Comparison of ENCODE assay signal across 8 cellular contexts in the genomic region with DNA sequence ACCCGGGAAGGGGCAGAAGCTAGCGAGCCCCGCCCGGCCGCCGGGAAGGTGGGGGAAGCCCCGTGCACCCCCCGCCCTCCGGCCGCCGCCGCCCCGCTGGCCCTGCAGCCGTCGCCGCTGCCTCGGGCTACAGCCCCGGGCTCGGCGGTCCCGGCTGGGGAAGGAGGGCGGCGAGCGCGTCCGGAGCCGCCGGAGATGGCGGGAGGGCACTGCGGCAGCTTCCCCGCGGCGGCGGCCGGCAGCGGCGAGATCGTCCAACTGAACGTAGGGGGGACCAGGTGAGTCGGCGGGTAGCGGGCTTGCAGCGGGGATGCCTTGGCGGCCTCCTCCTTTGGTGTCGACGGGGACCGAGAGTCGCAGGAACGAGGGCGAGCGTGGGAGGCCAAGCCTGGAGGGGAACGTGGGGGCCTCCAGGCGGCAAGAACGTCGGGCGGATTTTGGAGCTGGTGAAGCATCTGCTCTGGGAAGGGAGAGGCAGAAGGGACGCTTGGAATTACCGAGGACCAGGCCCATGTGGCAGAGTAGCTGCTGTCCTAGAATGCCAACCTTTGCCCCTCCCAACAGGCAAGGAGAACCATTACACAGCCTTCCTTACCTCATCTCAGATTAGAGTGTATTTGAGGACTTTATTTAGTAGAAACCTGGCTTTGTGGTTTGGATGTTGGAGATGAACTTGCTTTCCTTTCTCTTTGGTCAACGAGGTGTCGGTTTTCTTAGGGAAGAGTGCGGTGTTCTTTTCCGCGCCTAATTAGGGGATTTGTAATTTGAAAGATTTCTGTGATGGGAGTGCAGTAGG. TPM values are rescaled to one million over a fixed set of nuclear protein-coding genes. Genes with fewer than 3 reads are reported as not detected.
DNase-seq lines count a peak whose midpoint lies in the region; ATAC-seq and TF ChIP-seq lines count a peak whose summit lies in the region.

No MANE protein-coding gene starts in this region.

- peak overlapping the region; percentile 98 for H3K27ac ChIP-seq in C4-2B

- H3K9me3 Mint-ChIP-seq in activated CD8-positive, alpha-beta T cell treated with anti-CD3 and anti-CD28 coated beads for 36 hours, result no peaks in the 10 kb centered on the region

- ATAC-seq in GM19035 (IDR thresholded peaks at IDR 0.05; ENCODE audit: unreplicated experiment) (peak; percentile 63), HG03159 (IDR thresholded peaks at IDR 0.05; ENCODE audit: unreplicated experiment) (peak; percentile 65)
- peak; percentile 77 for ATAC-seq in activated CD8-positive, alpha-beta T cell treated with anti-CD3 and anti-CD28 coated beads for 36 hours
- peak; percentile 73 for ATAC-seq in stimulated activated naive CD8-positive, alpha-beta T cell treated with anti-CD3 and anti-CD28 coated beads, Interleukin-15, Interleukin-2, amounts not matched to agents 100 U/mL and 50 U/mL, for 24 hours

- H3K4me1 Mint-ChIP-seq in activated CD8-positive, alpha-beta T cell treated with anti-CD3 and anti-CD28 coated beads for 36 hours (ENCODE audit: low read depth), result peaks cover 20% of the 10 kb centered on the region

- H3K27me3 Mint-ChIP-seq in activated CD8-positive, alpha-beta T cell treated with anti-CD3 and anti-CD28 coated beads for 36 hours, result peaks cover 20% of the 10 kb centered on the region

- peak overlapping the region; percentile 84 for H3K4me3 Mint-ChIP-seq in activated CD8-positive, alpha-beta T cell treated with anti-CD3 and anti-CD28 coated beads for 36 hours

- CTCF ChIA-PET in activated CD8-positive, alpha-beta T cell treated with anti-CD3 and anti-CD28 coated beads for 36 hours (lab: Charles Lee), result interaction anchor here (0.5 to 1.2 kb wide), 2 partner anchors 37 to 369 kb away, joined by 3 read pairs; no protein-coding TSS in a partner anchor

- POLR2A ChIA-PET in activated CD8-positive, alpha-beta T cell treated with anti-CD3 and anti-CD28 coated beads for 36 hours (lab: Charles Lee), result no interaction called here

- peak overlapping the region; percentile 90 for H3K4me3 ChIP-seq in epithelial cell of proximal tubule (ENCODE audit: low read depth, low read length)

- intact Hi-C loops in activated CD8-positive, alpha-beta T cell treated with anti-CD3 and anti-CD28 coated beads for 36 hours (cut with micrococcal nuclease), result no loop called here

- H3K27ac Mint-ChIP-seq in activated CD8-positive, alpha-beta T cell treated with anti-CD3 and anti-CD28 coated beads for 36 hours, result peak overlapping the region; percentile 64

- no peak for TF ChIP-seq CTCF in C4-2B (conservative IDR thresholded peaks at IDR 0.05)
- TF ChIP-seq CTCF in activated CD8-positive, alpha-beta T cell treated with anti-CD3 and anti-CD28 coated beads for 36 hours (IDR thresholded peaks at IDR 0.05), result no peak
- no peak for TF ChIP-seq CTCF in epithelial cell of proximal tubule (conservative IDR thresholded peaks at IDR 0.05; ENCODE audit: low read depth, low read length)

- no peaks in the 10 kb centered on the region for H3K36me3 Mint-ChIP-seq in activated CD8-positive, alpha-beta T cell treated with anti-CD3 and anti-CD28 coated beads for 36 hours (ENCODE audit: low read depth)

- DNase-seq in NCI-H345 (lab: John Stamatoyannopoulos, UW), result peak; percentile 61
- DNase-seq in activated CD8-positive, alpha-beta T cell treated with anti-CD3 and anti-CD28 coated beads for 36 hours, result peak; percentile 49
- no peak for DNase-seq in epithelial cell of proximal tubule (ENCODE audit: low read depth)
- DNase-seq in mucosa of gallbladder (ENCODE audit: low spot score), result peak; percentile 51
- DNase-seq in stimulated activated naive CD8-positive, alpha-beta T cell treated with anti-CD3 and anti-CD28 coated beads, Interleukin-15, Interleukin-2, amounts not matched to agents 100 U/mL and 50 U/mL, for 24 hours, result peak; percentile 53

RNA-seq across cellular contexts. Expression of gene KCTD3, which starts 0.6 kb away (rescaled TPM):
- 1 to 10 TPM; 1.5 TPM for total RNA-seq in activated CD8-positive, alpha-beta T cell treated with anti-CD3 and anti-CD28 coated beads for 36 hours
- total RNA-seq in epithelial cell of proximal tubule (24.7 and 31.5 TPM in 2 replicates), mucosa of gallbladder (55.7 TPM)

Comparison
In these comparisons a context has a peak if more than half of its experiments do, and no peak if none do; other contexts are left out.
1. RNA of gene KCTD3, which starts 0.6 kb away (total RNA-seq): 55.7 TPM in mucosa of gallbladder (single experiment) and 24.7 to 31.5 TPM in epithelial cell of proximal tubule; 1.5 TPM in activated CD8-positive, alpha-beta T cell treated with anti-CD3 and anti-CD28 coated beads for 36 hours; every median in the first group is over 10 times any median in the second.
2. Peak in every context shown above with its lines, with median percentiles within 50 percentile points of each other: ATAC-seq.